Comparison of ENCODE assay signal across 8 cellular contexts in the genomic region with DNA sequence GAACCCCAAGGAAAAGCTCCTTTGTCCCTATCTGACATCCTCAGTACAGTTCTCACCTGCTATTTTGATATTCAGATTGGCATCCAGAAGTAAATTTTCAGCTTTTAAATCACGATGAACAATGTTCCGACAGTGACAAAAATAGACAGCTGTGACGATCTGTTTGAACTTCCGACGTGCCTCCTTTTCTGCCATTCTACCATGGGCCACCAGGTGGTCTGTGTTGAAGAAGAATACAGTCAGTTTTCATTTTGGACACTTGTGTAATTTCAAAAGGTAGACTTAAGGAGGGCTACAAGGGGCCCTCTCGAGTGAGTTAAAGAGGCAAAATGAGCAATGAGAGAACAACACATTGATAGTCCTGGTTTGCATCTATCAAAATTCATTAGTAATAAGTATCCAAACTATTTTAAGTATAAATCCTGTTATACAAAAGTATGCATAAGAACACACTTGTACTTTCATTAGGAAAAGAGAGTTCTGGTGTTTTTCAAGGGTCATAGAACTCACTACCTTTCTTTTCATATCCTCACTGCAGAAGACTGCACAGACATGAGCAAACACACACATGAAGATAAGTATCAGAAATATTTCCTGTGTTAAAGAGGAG.
DNase-seq lines count a peak whose midpoint lies in the region; ATAC-seq and TF ChIP-seq lines count a peak whose summit lies in the region.

No MANE protein-coding gene starts in this region.

- DNase-seq in GM12864 (ENCODE audit: low read depth) = no peak
- no peak for DNase-seq in PC-9
- no peak for DNase-seq in ascending aorta (ENCODE audit: low spot score in 2 of 2)
- no peak for DNase-seq in osteoblast (ENCODE audit: insufficient read length, low spot score, missing footprints)
- DNase-seq in kidney glomerular epithelial cell (lab: John Stamatoyannopoulos, UW) = no peak
- no peak for DNase-seq in Right ventricle myocardium inferior (ENCODE audit: missing footprints)
- no peak for DNase-seq in amygdala (lab: John Stamatoyannopoulos, UW)
- DNase-seq in upper lobe of left lung = no peak

- H3K27me3 ChIP-seq in PC-9 (ENCODE audit: insufficient read depth, low read depth) (no peaks in the 10 kb centered on the region), ascending aorta (no peaks in the 10 kb centered on the region), osteoblast (ENCODE audit: insufficient read depth, low read length) (no peaks in the 10 kb centered on the region), upper lobe of left lung (no peaks in the 10 kb centered on the region)

- H3K79me2 ChIP-seq in PC-9 (ENCODE audit: low read depth) = no peaks in the 10 kb centered on the region
- peaks cover 6% of the 10 kb centered on the region for H3K79me2 ChIP-seq in osteoblast (ENCODE audit: insufficient read depth, low read length)

- intact Hi-C loops in PC-9 (cut with micrococcal nuclease; ENCODE audit: unreplicated experiment) (no loop called here), ascending aorta (cut with DNase I) (no loop called here), Right ventricle myocardium inferior (cut with DNase I) (no loop called here)

- no peaks in the 10 kb centered on the region; the same call in 1 of the 2 replicates for H3F3A ChIP-seq in PC-9 (ENCODE audit: insufficient read depth, low read depth)

- no peaks in the 10 kb centered on the region for H4K20me1 ChIP-seq in PC-9 (ENCODE audit: insufficient read depth)
- peaks cover 2% of the 10 kb centered on the region for H4K20me1 ChIP-seq in osteoblast (ENCODE audit: insufficient read depth, low read length)

- no peak overlapping the region for H3K4me2 ChIP-seq in PC-9
- H3K4me2 ChIP-seq in osteoblast (ENCODE audit: insufficient read depth, low read length) = no peak overlapping the region

- H3K36me3 ChIP-seq in PC-9 (ENCODE audit: low read depth) = no peaks in the 10 kb centered on the region
- peaks cover 0 to 21% of the 10 kb centered on the region in 2 donors for H3K36me3 ChIP-seq in ascending aorta
- peaks cover 12% of the 10 kb centered on the region for H3K36me3 ChIP-seq in osteoblast (ENCODE audit: insufficient read depth, low read length)
- peaks cover 0 to 26% (median 7%) of the 10 kb centered on the region in 4 donors for H3K36me3 ChIP-seq in upper lobe of left lung

- CTCF ChIA-PET in PC-9 (lab: Charles Lee) = interaction anchor here (0.5 kb wide), 1 partner anchor 365 kb away, joined by 3 read pairs; no protein-coding TSS in a partner anchor

- POLR2A ChIA-PET in PC-9 (lab: Charles Lee; ENCODE audit: unreplicated experiment) = no interaction called here

- H2AFZ ChIP-seq in PC-9 (no peak overlapping the region), osteoblast (ENCODE audit: low read length) (no peak overlapping the region)

- no peaks in the 10 kb centered on the region; the same call in 1 of the 2 replicates for H3K9me2 ChIP-seq in PC-9 (ENCODE audit: insufficient read depth)

- TF ChIP-seq EP300 in upper lobe of left lung (IDR thresholded peaks at IDR 0.05) = no peak

- no peak for TF ChIP-seq POLR2A in upper lobe of left lung (IDR thresholded peaks at IDR 0.05)

- TF ChIP-seq CTCF in GM12864 (IDR thresholded peaks at IDR 0.05; ENCODE audit: low read depth, low read length, missing control alignments) (peak; percentile 30), PC-9 (conservative IDR thresholded peaks at IDR 0.05) (peak; percentile 56), ascending aorta (IDR thresholded peaks at IDR 0.05) (peak in 2 of 3 experiments; percentile 15 to 31), osteoblast (IDR thresholded peaks at IDR 0.05; ENCODE audit: extremely low read depth, low read depth, low read length) (peak; percentile 42), upper lobe of left lung (IDR thresholded peaks at IDR 0.05) (peak in 3 of 6 experiments; percentile 22 to 34 (median 25))

- WGBS in upper lobe of left lung, 2 donors = 60 to 63% methylated on average over 6 of the region's 6 CpGs

- ATAC-seq in Right ventricle myocardium inferior = no peak
- ATAC-seq in upper lobe of left lung (ENCODE audit: low FRiP score in 2 of 2) = no peak

- H3K4me3 ChIP-seq in GM12864 (ENCODE audit: low read depth, low read length) = no peak overlapping the region
- no peak overlapping the region for H3K4me3 ChIP-seq in PC-9
- no peak overlapping the region for H3K4me3 ChIP-seq in ascending aorta
- H3K4me3 ChIP-seq in osteoblast (ENCODE audit: insufficient read depth, low read length) = no peak overlapping the region
- H3K4me3 ChIP-seq in upper lobe of left lung = no peak overlapping the region

- H3K27ac ChIP-seq in PC-9 (no peak overlapping the region), ascending aorta (no peak overlapping the region), osteoblast (ENCODE audit: low read depth, low read length) (no peak overlapping the region), upper lobe of left lung (no peak overlapping the region)

- no TSS peak for BruUV-seq in PC-9 (replicated peaks; lab: Mats Ljungman, UMichigan)

- H3K9me3 ChIP-seq in PC-9 (ENCODE audit: insufficient read depth, low read depth) (no peaks in the 10 kb centered on the region), ascending aorta (no peaks in the 10 kb centered on the region), osteoblast (ENCODE audit: low read depth, low read length) (no peaks in the 10 kb centered on the region), upper lobe of left lung (no peaks in the 10 kb centered on the region)

- peaks cover 7% of the 10 kb centered on the region for H3K4me1 ChIP-seq in PC-9 (replicated peaks; ENCODE audit: insufficient read depth)
- H3K4me1 ChIP-seq in ascending aorta = peaks cover 0 to 21% of the 10 kb centered on the region in 2 donors
- peaks cover 31% of the 10 kb centered on the region for H3K4me1 ChIP-seq in osteoblast (ENCODE audit: insufficient read depth, low read length)
- peaks cover 37 to 46% (median 40%) of the 10 kb centered on the region in 4 donors for H3K4me1 ChIP-seq in upper lobe of left lung
